Comparison of ENCODE assay signal across 12 cellular contexts in genomic region chr7:1402791-1403755, GRCh38. TPM values are rescaled to one million over a fixed set of nuclear protein-coding genes. Genes with fewer than 3 reads are reported as not detected.
DNase-seq lines count a peak whose midpoint lies in the region; ATAC-seq and TF ChIP-seq lines count a peak whose summit lies in the region.
"Had no signal": no experiment of that assay in that cellular context is flagged by ENCODE, and none has a peak within 500 bp of the region (broad histone marks: within the 10 kb centered on the region; RNA-seq: fewer than 3 reads in every experiment).

No MANE protein-coding gene starts in this region.

- no peak overlapping the region for H3K4me3 Mint-ChIP-seq in endodermal cell
- H3K4me3 Mint-ChIP-seq: IgD-negative memory B cell had no signal

- H3K9me3 ChIP-seq in BLaER1 treated with 17β-estradiol and CSF1 and Interleukin-3, amounts not matched to agents 10 nM and 100 nM (replicated peaks in 1 of 11) = peaks cover 0 to 9% (median 0%) of the 10 kb centered on the region in 11 experiments; a peak in 3 of 22 replicates
- H3K9me3 ChIP-seq in HUES6 (ENCODE audit: control insufficient read depth, insufficient read depth, low read depth, low read length) (peaks cover 5% of the 10 kb centered on the region; the same call in 1 of the 2 replicates), endodermal cell (ENCODE audit: control insufficient read depth, low read length) (no peaks in the 10 kb centered on the region), neural cell (ENCODE audit: low read length) (no peaks in the 10 kb centered on the region)

- 45 to 59% methylated on average over 6 to 17 of the region's 17 CpGs for WGBS in endodermal cell (ENCODE audit: insufficient coverage in 1 of 2, insufficient read length in 1 of 2), 2 experiments

- peaks cover 4% of the 10 kb centered on the region for H3K4me1 Mint-ChIP-seq in endodermal cell

- no peaks in the 10 kb centered on the region for H3K36me3 Mint-ChIP-seq in endodermal cell (ENCODE audit: low read depth)
- H3K36me3 Mint-ChIP-seq: CD4-positive, alpha-beta memory T cell; IgD-negative memory B cell had no signal

- DNase-seq in endodermal cell (no peak), NCI-H2171 treated with DMSO at 0.1 percent for 48 hours (lab: John Stamatoyannopoulos, UW) (no peak), kidney glomerular epithelial cell (lab: John Stamatoyannopoulos, UW) (no peak)
- DNase-seq: GDM1, GOT3 had no signal

- ATAC-seq in GM19467 (IDR thresholded peaks at IDR 0.05; ENCODE audit: unreplicated experiment) (no peak), GM21717 (IDR thresholded peaks at IDR 0.05; ENCODE audit: unreplicated experiment) (no peak)

- no peaks in the 10 kb centered on the region for H3K79me2 ChIP-seq in neural cell (replicated peaks; ENCODE audit: insufficient read depth, low read length)

- peak overlapping the region in 6 of 11 experiments; percentile 16 to 56 (median 42); a peak in 8 of 22 replicates for H3K9ac ChIP-seq in BLaER1 treated with 17β-estradiol and CSF1 and Interleukin-3, amounts not matched to agents 10 nM and 100 nM
- no peak overlapping the region for H3K9ac ChIP-seq in HUES6 (ENCODE audit: low read length)
- H3K9ac ChIP-seq in endodermal cell (ENCODE audit: extremely low read depth, low read length, poor library complexity, severe bottlenecking) = no peak overlapping the region
- peak overlapping the region; percentile 52 for H3K9ac ChIP-seq in neural cell (ENCODE audit: low read length)

- no peak overlapping the region for H2AFZ ChIP-seq in neural cell (ENCODE audit: low read depth, low read length)

- TF ChIP-seq EP300 in neural cell (conservative IDR thresholded peaks at IDR 0.05; ENCODE audit: poor library complexity, severe bottlenecking) = no peak

- no peak for TF ChIP-seq CTCF in endodermal cell (conservative IDR thresholded peaks at IDR 0.05)
- no peak for TF ChIP-seq CTCF in neural cell (IDR thresholded peaks at IDR 0.05; ENCODE audit: poor library complexity, severe bottlenecking)

- H3K4me2 ChIP-seq in BLaER1 treated with 17β-estradiol and CSF1 and Interleukin-3, amounts not matched to agents 10 nM and 100 nM = peak overlapping the region; percentile 77 to 93 (median 89)
- H3K4me2 ChIP-seq in neural cell (ENCODE audit: low read length) = no peak overlapping the region

- peaks cover 10 to 74% (median 42%) of the 10 kb centered on the region in 10 experiments; a peak in 19 of 20 replicates for H3K4me1 ChIP-seq in BLaER1 treated with 17β-estradiol and CSF1 and Interleukin-3, amounts not matched to agents 10 nM and 100 nM
- H3K4me1 ChIP-seq in HUES6 (ENCODE audit: control insufficient read depth, insufficient read depth, low read length) (peaks cover 4% of the 10 kb centered on the region), endodermal cell (ENCODE audit: control insufficient read depth, insufficient read depth, low read length) (no peaks in the 10 kb centered on the region)

- H3K27ac Mint-ChIP-seq in endodermal cell = no peak overlapping the region
- H3K27ac Mint-ChIP-seq: IgD-negative memory B cell had no signal

- no peaks in the 10 kb centered on the region for H3K36me3 ChIP-seq in BLaER1 treated with 17β-estradiol and CSF1 and Interleukin-3, amounts not matched to agents 10 nM and 100 nM
- H3K36me3 ChIP-seq in HUES6 (ENCODE audit: control insufficient read depth, insufficient read depth, low read length) (no peaks in the 10 kb centered on the region), endodermal cell (ENCODE audit: control insufficient read depth, insufficient read depth, low read length) (no peaks in the 10 kb centered on the region), neural cell (ENCODE audit: insufficient read depth, low read length) (no peaks in the 10 kb centered on the region)

- H3K27me3 Mint-ChIP-seq in endodermal cell (ENCODE audit: insufficient read depth) = peaks cover 39% of the 10 kb centered on the region

- no peaks in the 10 kb centered on the region for H3K9me2 ChIP-seq in neural cell (ENCODE audit: insufficient read depth, low read length)

- no peak for TF ChIP-seq RAD21 in neural cell (conservative IDR thresholded peaks at IDR 0.05)

- peaks cover 0 to 10% (median 0%) of the 10 kb centered on the region in 11 experiments; a peak in 2 of 22 replicates for H4K20me1 ChIP-seq in BLaER1 treated with 17β-estradiol and CSF1 and Interleukin-3, amounts not matched to agents 10 nM and 100 nM
- no peaks in the 10 kb centered on the region for H4K20me1 ChIP-seq in neural cell (ENCODE audit: insufficient read depth)

- H3K27me3 ChIP-seq in BLaER1 treated with 17β-estradiol and CSF1 and Interleukin-3, amounts not matched to agents 10 nM and 100 nM = peaks cover 24 to 64% (median 41%) of the 10 kb centered on the region in 11 experiments
- H3K27me3 ChIP-seq in HUES6 (ENCODE audit: control insufficient read depth, insufficient read depth, low read length) = peaks cover 81% of the 10 kb centered on the region
- H3K27me3 ChIP-seq in endodermal cell (ENCODE audit: control insufficient read depth, insufficient read depth, low read length, poor library complexity, severe bottlenecking) = peaks cover 52% of the 10 kb centered on the region
- no peaks in the 10 kb centered on the region for H3K27me3 ChIP-seq in neural cell (ENCODE audit: insufficient read depth, low read depth, low read length)

- H3K27ac ChIP-seq in BLaER1 treated with 17β-estradiol and CSF1 and Interleukin-3, amounts not matched to agents 10 nM and 100 nM = no peak overlapping the region
- H3K27ac ChIP-seq in HUES6 (ENCODE audit: low read depth, low read length) = no peak overlapping the region
- H3K27ac ChIP-seq in endodermal cell (ENCODE audit: low read depth, low read length) = peak overlapping the region; percentile 9
- no peak overlapping the region for H3K27ac ChIP-seq in neural cell (ENCODE audit: low read length)

- peak overlapping the region in 8 of 10 experiments; percentile 3 to 57 (median 32); a peak in 6 of 20 replicates for H3K4me3 ChIP-seq in BLaER1 treated with 17β-estradiol and CSF1 and Interleukin-3, amounts not matched to agents 10 nM and 100 nM
- H3K4me3 ChIP-seq in HUES6 (ENCODE audit: low read depth, low read length) = peak overlapping the region; percentile 44; the same call in 1 of the 2 replicates
- H3K4me3 ChIP-seq in endodermal cell (ENCODE audit: low read length) = no peak overlapping the region
- H3K4me3 ChIP-seq in neural cell (ENCODE audit: low read length) = peak overlapping the region; percentile 53

- peaks cover 8% of the 10 kb centered on the region for H3K9me3 Mint-ChIP-seq in endodermal cell

- H3F3A ChIP-seq in neural cell (ENCODE audit: insufficient read depth, low read length, poor library complexity, severe bottlenecking) = no peaks in the 10 kb centered on the region

TF ChIP-seq in neural cell, 6 proteins besides CTCF, POLR2A, EP300 and RAD21:
- TF ChIP-seq SMC3 (conservative IDR thresholded peaks at IDR 0.05; ENCODE audit: poor library complexity) = no peak
TF ChIP-seq in neural cell: peak in this region for 0.

RNA-seq across cellular contexts. Expression of gene MICALL2, which starts 56.2 kb away (rescaled TPM):
- 10 to 100 TPM; 19.4 to 24.8 TPM for total RNA-seq in endodermal cell
- polyA plus RNA-seq in endodermal cell (2013, experiment 1 of 2) = 25.2 TPM
- 26.2 TPM for polyA plus RNA-seq in endodermal cell (2013, experiment 2 of 2)
- 12.8 and 20.1 TPM in 2 replicates for polyA plus RNA-seq in neural cell
- polyA minus RNA-seq in neural cell = 5.6 and 6.9 TPM in 2 replicates
- polyA plus RNA-seq: IgD-negative memory B cell had no signal

Comparison
In these comparisons a context has a peak if more than half of its experiments do, and no peak if none do; other contexts are left out.
1. H3K9ac ChIP-seq: peak in BLaER1 treated with 17β-estradiol and CSF1 and Interleukin-3, amounts not matched to agents 10 nM and 100 nM (6 of 11) and neural cell (single experiment); none in HUES6 (single experiment) and endodermal cell (single experiment).